In the genomic region with DNA sequence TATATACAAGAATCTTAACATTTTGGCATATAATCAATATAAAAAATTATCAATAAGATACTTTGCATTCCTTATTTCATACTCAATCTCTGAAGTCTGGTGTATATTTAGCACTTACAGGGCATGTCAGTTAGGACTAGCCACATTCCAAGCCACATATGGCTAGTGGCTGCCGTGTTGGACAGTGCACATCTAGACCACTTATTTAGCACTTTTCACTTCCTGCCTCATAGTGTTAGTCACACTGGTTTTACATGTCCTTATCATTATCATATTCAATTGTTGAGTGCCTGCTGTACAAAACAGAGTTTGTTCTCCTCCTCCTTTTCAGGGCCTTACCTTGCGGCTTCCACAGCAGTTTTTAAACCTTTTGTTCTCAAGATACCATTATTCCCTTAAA, we compare ENCODE assay signal across 1 cellular context.
TF ChIP-seq lines count a peak whose summit lies in the region.

No MANE protein-coding gene starts in this region.

TF ChIP-seq in SK-N-SH treated with all-trans-retinoic acid at 6 μM for 48 hours, 23 proteins besides CTCF, POLR2A, EP300 and RAD21 (continued from another document):
- TF ChIP-seq, protein P1, sequence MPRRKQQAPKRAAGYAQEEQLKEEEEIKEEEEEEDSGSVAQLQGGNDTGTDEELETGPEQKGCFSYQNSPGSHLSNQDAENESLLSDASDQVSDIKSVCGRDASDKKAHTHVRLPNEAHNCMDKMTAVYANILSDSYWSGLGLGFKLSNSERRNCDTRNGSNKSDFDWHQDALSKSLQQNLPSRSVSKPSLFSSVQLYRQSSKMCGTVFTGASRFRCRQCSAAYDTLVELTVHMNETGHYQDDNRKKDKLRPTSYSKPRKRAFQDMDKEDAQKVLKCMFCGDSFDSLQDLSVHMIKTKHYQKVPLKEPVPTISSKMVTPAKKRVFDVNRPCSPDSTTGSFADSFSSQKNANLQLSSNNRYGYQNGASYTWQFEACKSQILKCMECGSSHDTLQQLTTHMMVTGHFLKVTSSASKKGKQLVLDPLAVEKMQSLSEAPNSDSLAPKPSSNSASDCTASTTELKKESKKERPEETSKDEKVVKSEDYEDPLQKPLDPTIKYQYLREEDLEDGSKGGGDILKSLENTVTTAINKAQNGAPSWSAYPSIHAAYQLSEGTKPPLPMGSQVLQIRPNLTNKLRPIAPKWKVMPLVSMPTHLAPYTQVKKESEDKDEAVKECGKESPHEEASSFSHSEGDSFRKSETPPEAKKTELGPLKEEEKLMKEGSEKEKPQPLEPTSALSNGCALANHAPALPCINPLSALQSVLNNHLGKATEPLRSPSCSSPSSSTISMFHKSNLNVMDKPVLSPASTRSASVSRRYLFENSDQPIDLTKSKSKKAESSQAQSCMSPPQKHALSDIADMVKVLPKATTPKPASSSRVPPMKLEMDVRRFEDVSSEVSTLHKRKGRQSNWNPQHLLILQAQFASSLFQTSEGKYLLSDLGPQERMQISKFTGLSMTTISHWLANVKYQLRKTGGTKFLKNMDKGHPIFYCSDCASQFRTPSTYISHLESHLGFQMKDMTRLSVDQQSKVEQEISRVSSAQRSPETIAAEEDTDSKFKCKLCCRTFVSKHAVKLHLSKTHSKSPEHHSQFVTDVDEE (CRISPR knock-in tag; IDR thresholded peaks at IDR 0.05), result no peak
- no peak for TF ChIP-seq PPARA (CRISPR knock-in tag; IDR thresholded peaks at IDR 0.05; ENCODE audit: borderline replicate concordance)
- no peak for TF ChIP-seq ISL1 (CRISPR knock-in tag; IDR thresholded peaks at IDR 0.05)
- no peak for TF ChIP-seq RARB (CRISPR knock-in tag; IDR thresholded peaks at IDR 0.05)
- no peak for TF ChIP-seq BACH2 (CRISPR knock-in tag; IDR thresholded peaks at IDR 0.05; ENCODE audit: borderline replicate concordance)
- TF ChIP-seq OSR1 (CRISPR knock-in tag; IDR thresholded peaks at IDR 0.05), result no peak
- TF ChIP-seq, protein P2, sequence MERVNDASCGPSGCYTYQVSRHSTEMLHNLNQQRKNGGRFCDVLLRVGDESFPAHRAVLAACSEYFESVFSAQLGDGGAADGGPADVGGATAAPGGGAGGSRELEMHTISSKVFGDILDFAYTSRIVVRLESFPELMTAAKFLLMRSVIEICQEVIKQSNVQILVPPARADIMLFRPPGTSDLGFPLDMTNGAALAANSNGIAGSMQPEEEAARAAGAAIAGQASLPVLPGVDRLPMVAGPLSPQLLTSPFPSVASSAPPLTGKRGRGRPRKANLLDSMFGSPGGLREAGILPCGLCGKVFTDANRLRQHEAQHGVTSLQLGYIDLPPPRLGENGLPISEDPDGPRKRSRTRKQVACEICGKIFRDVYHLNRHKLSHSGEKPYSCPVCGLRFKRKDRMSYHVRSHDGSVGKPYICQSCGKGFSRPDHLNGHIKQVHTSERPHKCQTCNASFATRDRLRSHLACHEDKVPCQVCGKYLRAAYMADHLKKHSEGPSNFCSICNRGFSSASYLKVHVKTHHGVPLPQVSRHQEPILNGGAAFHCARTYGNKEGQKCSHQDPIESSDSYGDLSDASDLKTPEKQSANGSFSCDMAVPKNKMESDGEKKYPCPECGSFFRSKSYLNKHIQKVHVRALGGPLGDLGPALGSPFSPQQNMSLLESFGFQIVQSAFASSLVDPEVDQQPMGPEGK (CRISPR knock-in tag; IDR thresholded peaks at IDR 0.05; ENCODE audit: borderline replicate concordance), result no peak
- no peak for TF ChIP-seq ZC3H10 (CRISPR knock-in tag; IDR thresholded peaks at IDR 0.05)
TF ChIP-seq in SK-N-SH treated with all-trans-retinoic acid at 6 μM for 48 hours: peak in this region for 0.
